In genomic region chr3:57951106-57951882, GRCh38 we compare ENCODE assay signal across 8 cellular contexts. TPM values are rescaled to one million over a fixed set of nuclear protein-coding genes. Genes with fewer than 3 reads are reported as not detected.
DNase-seq lines count a peak whose midpoint lies in the region; ATAC-seq, FAIRE-seq and TF ChIP-seq lines count a peak whose summit lies in the region.

No MANE protein-coding gene starts in this region.

- peak; percentile 77 for ATAC-seq in IMR-90 (ENCODE audit: low read depth)
- ATAC-seq in HG02623 (IDR thresholded peaks at IDR 0.05; ENCODE audit: unreplicated experiment), result no peak
- no peak for ATAC-seq in HG03378 (IDR thresholded peaks at IDR 0.05; ENCODE audit: unreplicated experiment)

- peak overlapping the region; percentile 98 for H4K91ac ChIP-seq in IMR-90 (ENCODE audit: insufficient read depth, low read depth, low read length)

- WGBS in IMR-90 (ENCODE audit: extremely low coverage in 2 of 2, insufficient read length in 1 of 2), 2 experiments, result 10% methylated on average over 2 of the region's 8 CpGs; no CpG with 5 or more reads in 1 of the 2 experiments
- WGBS in small intestine, 3 donors, result 24 to 43% (median 24%) methylated on average over 8 of the region's 8 CpGs

- H2AK9ac ChIP-seq in IMR-90 (replicated peaks; ENCODE audit: low read depth, low read length, poor library complexity), result peak overlapping the region; percentile 92

- FAIRE-seq in small intestine (lab: Jason Lieb, UNC), result no peak

- H2BK120ac ChIP-seq in IMR-90 (ENCODE audit: low read depth, low read length), result peak overlapping the region; percentile 99

- TF ChIP-seq POLR2A in IMR-90 (IDR thresholded peaks at IDR 0.05; ENCODE audit: low read depth, low read length), result no peak

- no TSS peak for BruUV-seq in IMR-90 (replicated peaks; lab: Mats Ljungman, UMichigan)

- H3K4me1 ChIP-seq in IMR-90 (ENCODE audit: control insufficient read depth, insufficient read depth, low read length) (peaks cover 19% of the 10 kb centered on the region), small intestine (ENCODE audit: control insufficient read depth in 2 of 2, insufficient read depth in 1 of 2, low read depth in 1 of 2, low read length in 1 of 2) (no peaks in the 10 kb centered on the region)

- H2AFZ ChIP-seq in IMR-90 (replicated peaks; ENCODE audit: low read length, poor library complexity), result peak overlapping the region; percentile 90

- peak overlapping the region; percentile 61 for H3K9ac ChIP-seq in IMR-90 (ENCODE audit: low read depth, low read length)

- H3K36me3 ChIP-seq in IMR-90 (ENCODE audit: control insufficient read depth, insufficient read depth, low read length) (no peaks in the 10 kb centered on the region), small intestine (ENCODE audit: control insufficient read depth in 2 of 2, insufficient read depth in 2 of 2, low read length in 2 of 2) (no peaks in the 10 kb centered on the region)

- H3K56ac ChIP-seq in IMR-90 (ENCODE audit: extremely low read depth, insufficient read depth, low read length), result peak overlapping the region; percentile 94

- H3K27me3 ChIP-seq in IMR-90 (ENCODE audit: control insufficient read depth, insufficient read depth, low read length), result no peaks in the 10 kb centered on the region
- no peaks in the 10 kb centered on the region for H3K27me3 ChIP-seq in small intestine (ENCODE audit: control insufficient read depth in 2 of 2, insufficient read depth in 2 of 2, low read length in 2 of 2)

- dilution Hi-C loops in IMR-90 (cut with HindIII; ENCODE audit: low sequenced_read_pairs, unreplicated experiment), result no loop called here

- TF ChIP-seq CTCF in IMR-90 (conservative IDR thresholded peaks at IDR 0.05; ENCODE audit: low read depth, low read length) (no peak), astrocyte of the spinal cord (IDR thresholded peaks at IDR 0.05; ENCODE audit: low read depth, low read length) (no peak)

- H3K4ac ChIP-seq in IMR-90 (ENCODE audit: low read depth, low read length), result peak overlapping the region; percentile 99

- H2BK15ac ChIP-seq in IMR-90 (ENCODE audit: low read depth, low read length), result peak overlapping the region; percentile 17

- H2BK5ac ChIP-seq in IMR-90 (ENCODE audit: low read depth, low read length, poor library complexity, severe bottlenecking), result peak overlapping the region; percentile 99

- H3K79me1 ChIP-seq in IMR-90 (ENCODE audit: low read depth in 1 of 2, low read length in 2 of 2), result 0 out of 4 replicates have a peak, but pooled peaks cover 0 to 8% of the 10 kb centered on the region in 2 experiments

- H2BK20ac ChIP-seq in IMR-90 (ENCODE audit: low read depth, low read length), result peak overlapping the region; percentile 91

- POLR2A ChIA-PET in IMR-90 (lab: Charles Lee; ENCODE audit: unreplicated experiment), result no interaction called here

- in situ Hi-C loops in IMR-90 (cut with MboI; ENCODE audit: low sequenced_read_pairs) (no loop called here), astrocyte of the spinal cord (cut with HindIII; ENCODE audit: low sequenced_read_pairs) (no loop called here)

- peak overlapping the region; percentile 95 for H3K14ac ChIP-seq in IMR-90 (replicated peaks; ENCODE audit: low read depth, low read length)

- peaks cover 11% of the 10 kb centered on the region for H3K9me1 ChIP-seq in IMR-90 (ENCODE audit: insufficient read depth, low read length)

- CTCF ChIA-PET in IMR-90 (lab: Yijun Ruan, JAX), result no interaction called here

- H3K18ac ChIP-seq in IMR-90 (ENCODE audit: low read depth, low read length), result peak overlapping the region; percentile 84

- no peak for TF ChIP-seq RAD21 in IMR-90 (IDR thresholded peaks at IDR 0.05; ENCODE audit: low read length)

- H3K23ac ChIP-seq in IMR-90 (ENCODE audit: low read depth, low read length), result peak overlapping the region; percentile 96

- H4K20me1 ChIP-seq in IMR-90 (ENCODE audit: insufficient read depth, low read length), result no peaks in the 10 kb centered on the region

- H4K8ac ChIP-seq in IMR-90 (ENCODE audit: low read depth in 2 of 2, low read length in 2 of 2), result peak overlapping the region; percentile 91 to 97

- H3K4me3 ChIP-seq in IMR-90 (ENCODE audit: insufficient read depth, low read depth, low read length) (no peak overlapping the region), astrocyte of the spinal cord (ENCODE audit: low read depth, low read length) (no peak overlapping the region), small intestine (ENCODE audit: low read depth in 1 of 2, low read length in 2 of 2) (no peak overlapping the region)

- DNase-seq in A172 (ENCODE audit: low spot score), result peak; percentile 95
- peak; percentile 89 for DNase-seq in IMR-90
- peak; percentile 75 for DNase-seq in astrocyte of the spinal cord (ENCODE audit: low read depth, low spot score)
- peak; percentile 20 for DNase-seq in inferior parietal cortex (ENCODE audit: extremely low spot score)
- peak; percentile 82 for DNase-seq in small intestine
- no peak for DNase-seq in stimulated activated CD4-positive, alpha-beta T cell treated with anti-CD3 and anti-CD28 coated beads, Interleukin-2, amount 100 ng/mL, for 24 hours

- peak overlapping the region; percentile 83 for H4K5ac ChIP-seq in IMR-90 (ENCODE audit: low read depth, low read length)

- no peaks in the 10 kb centered on the region for H3K9me3 ChIP-seq in IMR-90 (ENCODE audit: control insufficient read depth, insufficient read depth, low read length)
- H3K9me3 ChIP-seq in small intestine (ENCODE audit: control insufficient read depth, low read depth), result no peaks in the 10 kb centered on the region

- intact Hi-C loops in IMR-90 (cut with micrococcal nuclease), result loop anchor here (5.0 kb wide), 1 partner anchor 211 kb away; no protein-coding TSS in a partner anchor

- H3K27ac ChIP-seq in IMR-90 (ENCODE audit: insufficient read depth, low read length) (peak overlapping the region; percentile 88), small intestine (ENCODE audit: low read depth in 1 of 2, low read length in 1 of 2) (peak overlapping the region; percentile 15 to 90)

- H3K4me2 ChIP-seq in IMR-90 (ENCODE audit: low read depth, low read length), result 0 out of 2 replicates have a peak overlapping the region, but pooled peaks have one; percentile 18

- peak overlapping the region; percentile 94 for H2AK5ac ChIP-seq in IMR-90 (ENCODE audit: low read depth, low read length)

TF ChIP-seq in IMR-90, 13 proteins besides CTCF, POLR2A, EP300 and RAD21:
- no peak for TF ChIP-seq BHLHE40 (IDR thresholded peaks at IDR 0.05; ENCODE audit: low read depth, low read length)
- TF ChIP-seq NFE2L2 (IDR thresholded peaks at IDR 0.05; ENCODE audit: low read depth, low read length), result peak; percentile 56; the same call in 1 of the 2 replicates
- TF ChIP-seq SMC3 (IDR thresholded peaks at IDR 0.05; ENCODE audit: low read depth, low read length), result no peak
- TF ChIP-seq MAZ (IDR thresholded peaks at IDR 0.05; ENCODE audit: borderline replicate concordance, low read depth, low read length), result peak; percentile 16; the same call in 1 of the 2 replicates
- peak; percentile 74 for TF ChIP-seq FOS (IDR thresholded peaks at IDR 0.05; ENCODE audit: low read depth, low read length)
- TF ChIP-seq RFX5 (IDR thresholded peaks at IDR 0.05; ENCODE audit: low read depth, low read length), result no peak

RNA-seq across cellular contexts. Expression of gene FLNB, which starts 56.9 kb away (rescaled TPM):
- total RNA-seq in A172 (2014; rRNA removed; shearing (Covaris generic)), result 225 and 260 TPM in 2 replicates
- total RNA-seq in IMR-90 (2012; rRNA removed), result 124 and 136 TPM in 2 replicates
- polyA plus RNA-seq in IMR-90 (2012; rRNA removed) (78.0 and 81.4 TPM in 2 replicates), small intestine (100 to 1,000 TPM; 137 to 335 (median 268) TPM)
- 22.2 and 37.9 TPM in 2 replicates for polyA plus RNA-seq in IMR-90 (2012; cell fraction: cytosol; rRNA removed)
- 338 and 411 TPM in 2 replicates for polyA plus RNA-seq in IMR-90 (2012; cell fraction: nucleus; rRNA removed; ENCODE audit: low replicate concordance)

Comparison
In these comparisons a context has a peak if more than half of its experiments do, and no peak if none do; other contexts are left out.
1. DNase-seq: peak in A172 (single experiment), IMR-90 (single experiment), astrocyte of the spinal cord (single experiment), inferior parietal cortex (single experiment) and small intestine (single experiment); none in stimulated activated CD4-positive, alpha-beta T cell treated with anti-CD3 and anti-CD28 coated beads, Interleukin-2, amount 100 ng/mL, for 24 hours (0 of 2).